Comparison of ENCODE assay signal across 10 cellular contexts in genomic region chr5:41510176-41510831, GRCh38. TPM values are rescaled to one million over a fixed set of nuclear protein-coding genes. Genes with fewer than 3 reads are reported as not detected.
DNase-seq lines count a peak whose midpoint lies in the region; ATAC-seq and TF ChIP-seq lines count a peak whose summit lies in the region.
"Had no signal": no experiment of that assay in that cellular context is flagged by ENCODE, and none has a peak within 500 bp of the region (broad histone marks: within the 10 kb centered on the region; RNA-seq: fewer than 3 reads in every experiment).

PLCXD3 (minus strand) TSS chr5:41510601; CDS start chr5:41510526, 75 bp downstream.

- H3K4me3 Mint-ChIP-seq in T-helper 17 cell = no peak within 1 kb of the TSS
- H3K4me3 Mint-ChIP-seq: central memory CD8-positive, alpha-beta T cell; stimulated activated naive CD8-positive, alpha-beta T cell treated with anti-CD3 and anti-CD28 coated beads, Interleukin-15, Interleukin-2, amounts not matched to agents 100 ng/mL and 50 ng/mL, for 24 hours had no signal

- peaks cover 32% of the 10 kb centered on the region for H3K27me3 Mint-ChIP-seq in T-helper 17 cell

- H3K27me3 ChIP-seq in heart left ventricle = peaks cover 0 to 13% (median 0%) of the 10 kb centered on the region in 9 donors
- peaks cover 0 to 15% (median 5%) of the 10 kb centered on the region in 3 donors for H3K27me3 ChIP-seq in psoas muscle (ENCODE audit: insufficient read depth in 3 of 3, low read length in 2 of 3)

- no peaks in the 10 kb centered on the region for H3K4me1 Mint-ChIP-seq in T-helper 17 cell
- H3K4me1 Mint-ChIP-seq: central memory CD8-positive, alpha-beta T cell had no signal

- CTCF ChIA-PET in HEK293 (lab: Yijun Ruan, JAX) = interaction anchor here (0.6 to 0.8 kb wide), 3 partner anchors 13 to 333 kb away, joined by 3 read pairs; no protein-coding TSS in a partner anchor

- peak; percentile 81 to 91 for DNase-seq in SHP77 (lab: John Stamatoyannopoulos, UW)
- peak; percentile 44 to 73 (median 63) for DNase-seq in heart left ventricle
- peak; percentile 12 to 36 for DNase-seq in psoas muscle
- no peak for DNase-seq in T-helper 17 cell

- H3K4me3 ChIP-seq in HEK293 (ENCODE audit: low read depth, low read length) (peak within 1 kb of the TSS; percentile 41), heart left ventricle (peak within 1 kb of the TSS; percentile 41 to 84 (median 71)), psoas muscle (peak within 1 kb of the TSS; percentile 59)

- H3K4me1 ChIP-seq in HEK293 (ENCODE audit: control insufficient read depth, insufficient read depth, low read length) (peaks cover 3% of the 10 kb centered on the region; the same call in 1 of the 2 replicates), heart left ventricle (peaks cover 0 to 25% (median 8%) of the 10 kb centered on the region in 12 donors), psoas muscle (no peaks in the 10 kb centered on the region)

- H3K9me3 ChIP-seq in HEK293 (ENCODE audit: control insufficient read depth, insufficient read depth, low read depth, low read length) (no peaks in the 10 kb centered on the region), heart left ventricle (no peaks in the 10 kb centered on the region), psoas muscle (no peaks in the 10 kb centered on the region), T-helper 17 cell (ENCODE audit: control insufficient read depth, low read length, poor library complexity, severe bottlenecking) (no peaks in the 10 kb centered on the region)

- POLR2A ChIA-PET in HEK293 (lab: Yijun Ruan, JAX) = no interaction called here

- no peak within 1 kb of the TSS for H3K27ac Mint-ChIP-seq in T-helper 17 cell
- H3K27ac Mint-ChIP-seq: stimulated activated naive CD8-positive, alpha-beta T cell treated with anti-CD3 and anti-CD28 coated beads, Interleukin-15, Interleukin-2, amounts not matched to agents 100 ng/mL and 50 ng/mL, for 24 hours had no signal

- ATAC-seq in heart left ventricle = peak; percentile 92 to 94 (median 94)
- ATAC-seq in psoas muscle = peak in 1 of 4 donors; percentile 42
- no peak for ATAC-seq in HG02981 (IDR thresholded peaks at IDR 0.05; ENCODE audit: unreplicated experiment)
- no peak for ATAC-seq in HG03460 (IDR thresholded peaks at IDR 0.05; ENCODE audit: unreplicated experiment)
- ATAC-seq in HG02870 (IDR thresholded peaks at IDR 0.05; ENCODE audit: unreplicated experiment) = no peak
- ATAC-seq in T-helper 17 cell = no peak

- peak; percentile 31 to 97 for TF ChIP-seq POLR2A in heart left ventricle (IDR thresholded peaks at IDR 0.05)

- WGBS in heart left ventricle, 4 donors = 1% methylated on average over 22 to 41 of the region's 41 CpGs
- WGBS in psoas muscle, 3 donors = 0 to 1% (median 1%) methylated on average over 41 of the region's 41 CpGs

- H3K27ac ChIP-seq in HEK293 (ENCODE audit: extremely low read depth, low read depth, low read length) (no peak within 1 kb of the TSS), heart left ventricle (peak within 1 kb of the TSS; percentile 25 to 87 (median 82)), psoas muscle (no peak within 1 kb of the TSS)

- H3K36me3 ChIP-seq in HEK293 (ENCODE audit: control insufficient read depth in 2 of 2, insufficient read depth in 1 of 2, low read length in 2 of 2) (no peaks in the 10 kb centered on the region), heart left ventricle (no peaks in the 10 kb centered on the region), psoas muscle (ENCODE audit: insufficient read depth in 1 of 2, low read depth in 1 of 2) (no peaks in the 10 kb centered on the region)

- no peaks in the 10 kb centered on the region for H3K36me3 Mint-ChIP-seq in T-helper 17 cell (ENCODE audit: low read depth)

- TF ChIP-seq CTCF in HEK293 (tag by site-specific recombination; IDR thresholded peaks at IDR 0.05) (no peak), heart left ventricle (IDR thresholded peaks at IDR 0.05) (no peak), psoas muscle (IDR thresholded peaks at IDR 0.05) (no peak)

- intact Hi-C loops in heart left ventricle (cut with DNase I) (loop anchor here in 6 of 10 donors (5.0 to 10.0 kb wide), 5 partner anchors 233 to 606 kb away; partner anchors contain the start of gene C7 (in 5 of the 6)), psoas muscle (cut with DNase I) (no loop called here)

TF ChIP-seq in HEK293, 187 proteins besides CTCF, POLR2A, EP300 and RAD21:
- no peak for TF ChIP-seq ZNF843 (tag by site-specific recombination; IDR thresholded peaks at IDR 0.05)
- TF ChIP-seq ZNF837 (tag by site-specific recombination; IDR thresholded peaks at IDR 0.05) = no peak
- no peak for TF ChIP-seq ZNF704 (tag by site-specific recombination; IDR thresholded peaks at IDR 0.05)
- TF ChIP-seq KLF17 (tag by site-specific recombination; IDR thresholded peaks at IDR 0.05) = peak; percentile 60; the same call in 1 of the 2 replicates
- TF ChIP-seq ZBTB17 (tag by site-specific recombination; IDR thresholded peaks at IDR 0.05) = peak; percentile 68
- TF ChIP-seq ZNF335 (tag by site-specific recombination; conservative IDR thresholded peaks at IDR 0.05) = peak; percentile 28
- peak; percentile 66 for TF ChIP-seq PRDM10 (tag by site-specific recombination; IDR thresholded peaks at IDR 0.05)

RNA-seq across cellular contexts. Expression of gene PLCXD3, which starts in this region (rescaled TPM):
- total RNA-seq in heart left ventricle = 100 to 1,000 TPM in 1 of 9 donors, 10 to 100 TPM in 8; 48.2 to 107 (median 71.6) TPM
- 10 to 100 TPM; 30.1 to 62.5 TPM for polyA plus RNA-seq in heart left ventricle
- under 1 TPM; 0.22 to 0.73 (median 0.36) TPM for total RNA-seq in psoas muscle
- under 1 TPM; 0.12 to 0.17 (median 0.16) TPM for polyA plus RNA-seq in psoas muscle
- not detected for total RNA-seq in T-helper 17 cell

Comparison
In these comparisons a context has a peak if more than half of its experiments do, and no peak if none do; other contexts are left out.
1. RNA of gene PLCXD3 (total RNA-seq): 48.2 to 107 TPM in heart left ventricle; 0.22 to 0.73 TPM in psoas muscle and not detected in T-helper 17 cell; every median in the first group is over 10 times any median in the second.
2. RNA of gene PLCXD3 (polyA plus RNA-seq): 30.1 to 62.5 TPM in heart left ventricle; 0.12 to 0.17 TPM in psoas muscle; every median in the first group is over 10 times any median in the second.
3. Peak in DNase-seq and H3K4me3 ChIP-seq in psoas muscle; RNA of the gene not detected or under 1 TPM.
4. H3K27ac ChIP-seq: peak in heart left ventricle (12 of 12); none in HEK293 (single experiment) and psoas muscle (single experiment).
5. DNase-seq: peak in SHP77 (2 of 2) and heart left ventricle (5 of 5); none in T-helper 17 cell (0 of 3).
6. ATAC-seq: peak in heart left ventricle (4 of 4); none in HG02981 (single experiment), HG03460 (single experiment), HG02870 (single experiment) and T-helper 17 cell (single experiment).
7. intact Hi-C loops: an anchor here in heart left ventricle (5.0 to 10.0 kb wide); none called in psoas muscle.
8. Peak in every context shown above with its lines, with median percentiles within 50 percentile points of each other: H3K4me3 ChIP-seq.